Comparison of ENCODE assay signal across 10 cellular contexts in genomic region chr3:103295974-103296570, GRCh38.
DNase-seq lines count a peak whose midpoint lies in the region; ATAC-seq and TF ChIP-seq lines count a peak whose summit lies in the region.
"Had no signal": no experiment of that assay in that cellular context is flagged by ENCODE, and none has a peak within 500 bp of the region (broad histone marks: within the 10 kb centered on the region; RNA-seq: fewer than 3 reads in every experiment).

No MANE protein-coding gene starts in this region.

- 67 to 77% methylated on average over 2 of the region's 2 CpGs for WGBS in testis, 2 donors

- H3K27ac ChIP-seq in 22Rv1 = no peak overlapping the region
- H3K27ac ChIP-seq in fibroblast of lung (ENCODE audit: insufficient read depth, low read length) = no peak overlapping the region
- no peak overlapping the region for H3K27ac ChIP-seq in testis
- H3K27ac ChIP-seq: parathyroid adenoma had no signal

- H3K4me1 ChIP-seq in fibroblast of lung (ENCODE audit: control insufficient read depth, extremely low read depth, insufficient read depth, low read length) = no peaks in the 10 kb centered on the region
- H3K4me1 ChIP-seq in testis = no peaks in the 10 kb centered on the region
- H3K4me1 ChIP-seq: parathyroid adenoma had no signal

- no peaks in the 10 kb centered on the region for H3K79me2 ChIP-seq in fibroblast of lung (ENCODE audit: control insufficient read depth, insufficient read depth, low read length)
- H3K79me2 ChIP-seq: parathyroid adenoma had no signal

- no peak overlapping the region for H2AFZ ChIP-seq in fibroblast of lung (ENCODE audit: low read length)
- H2AFZ ChIP-seq: parathyroid adenoma had no signal

- H3K27me3 ChIP-seq in fibroblast of lung (ENCODE audit: control insufficient read depth, insufficient read depth, low read length) (no peaks in the 10 kb centered on the region), testis (no peaks in the 10 kb centered on the region)

- H3K9me3 Mint-ChIP-seq in activated T-helper 1 cell treated with anti-CD3 and anti-CD28 coated beads, Interleukin-12 subunit alpha, Interleukin-12 subunit beta, Interleukin-2, Interleukin-4 antibody, amounts not matched to agents 30 ng/mL and 10 ng/mL and 1 ng/mL, durations not matched to agents 14 hours and 24 hours and 36 hours = no peaks in the 10 kb centered on the region
- H3K9me3 Mint-ChIP-seq: dendritic cell treated with granulocyte-macrophage colony-stimulating factor and Interleukin-4, amounts not matched to agents 40 ng/mL and 50 ng/mL, for 4 days had no signal

- H3K27me3 Mint-ChIP-seq in activated T-helper 1 cell treated with anti-CD3 and anti-CD28 coated beads, Interleukin-12 subunit alpha, Interleukin-12 subunit beta, Interleukin-2, Interleukin-4 antibody, amounts not matched to agents 30 ng/mL and 10 ng/mL and 1 ng/mL, durations not matched to agents 14 hours and 24 hours and 36 hours (ENCODE audit: insufficient read depth) = no peaks in the 10 kb centered on the region
- H3K27me3 Mint-ChIP-seq: dendritic cell treated with granulocyte-macrophage colony-stimulating factor and Interleukin-4, amounts not matched to agents 40 ng/mL and 50 ng/mL, for 4 days had no signal

- TF ChIP-seq CTCF in 22Rv1 (IDR thresholded peaks at IDR 0.05) (peak; percentile 81), GM12874 (IDR thresholded peaks at IDR 0.05; ENCODE audit: insufficient read depth, low read depth, low read length) (0 out of 2 replicates have a peak, but pooled peaks have one; percentile 12), fibroblast of lung (conservative IDR thresholded peaks at IDR 0.05 in 1 of 2, IDR thresholded peaks at IDR 0.05 in 1 of 2; ENCODE audit: low read depth in 1 of 2, low read length in 2 of 2) (peak in 1 of 2 donors; percentile 26), testis (IDR thresholded peaks at IDR 0.05) (peak in 1 of 3 experiments; percentile 26)

- H3K36me3 Mint-ChIP-seq in activated T-helper 1 cell treated with anti-CD3 and anti-CD28 coated beads, Interleukin-12 subunit alpha, Interleukin-12 subunit beta, Interleukin-2, Interleukin-4 antibody, amounts not matched to agents 30 ng/mL and 10 ng/mL and 1 ng/mL, durations not matched to agents 14 hours and 24 hours and 36 hours (ENCODE audit: low read depth) = no peaks in the 10 kb centered on the region

- no peaks in the 10 kb centered on the region for H3K36me3 ChIP-seq in fibroblast of lung (ENCODE audit: control insufficient read depth, insufficient read depth, low read length)
- H3K36me3 ChIP-seq in testis (ENCODE audit: low read depth, missing control alignments) = no peaks in the 10 kb centered on the region

- no peaks in the 10 kb centered on the region for H3K4me1 Mint-ChIP-seq in activated T-helper 1 cell treated with anti-CD3 and anti-CD28 coated beads, Interleukin-12 subunit alpha, Interleukin-12 subunit beta, Interleukin-2, Interleukin-4 antibody, amounts not matched to agents 30 ng/mL and 10 ng/mL and 1 ng/mL, durations not matched to agents 14 hours and 24 hours and 36 hours (ENCODE audit: low read depth)

- H3K4me3 ChIP-seq in fibroblast of lung (replicated peaks in 1 of 4; ENCODE audit: control extremely low read depth in 1 of 4, insufficient read depth in 1 of 4, low read depth in 3 of 4, low read length in 4 of 4) = no peak overlapping the region
- no peak overlapping the region for H3K4me3 ChIP-seq in testis

- DNase-seq in NCI-H82 (lab: John Stamatoyannopoulos, UW) (peak; percentile 61), fibroblast of lung (ENCODE audit: low read depth in 2 of 2) (peak; percentile 36 to 48), NOMO-1 treated with DMSO at 0.1 percent for 48 hours (lab: John Stamatoyannopoulos, UW; ENCODE audit: unreplicated experiment) (no peak), Right ventricle myocardium inferior (ENCODE audit: missing footprints) (no peak), testis (no peak)
- DNase-seq in activated T-helper 1 cell treated with anti-CD3 and anti-CD28 coated beads, Interleukin-12 subunit alpha, Interleukin-12 subunit beta, Interleukin-2, Interleukin-4 antibody, amounts not matched to agents 30 ng/mL and 10 ng/mL and 1 ng/mL, durations not matched to agents 14 hours and 24 hours and 36 hours (ENCODE audit: low spot score) = no peak

- H3K4me2 ChIP-seq in fibroblast of lung (ENCODE audit: extremely low read depth, insufficient read depth, low read length) = no peak overlapping the region

- H3K4me3 Mint-ChIP-seq in activated T-helper 1 cell treated with anti-CD3 and anti-CD28 coated beads, Interleukin-12 subunit alpha, Interleukin-12 subunit beta, Interleukin-2, Interleukin-4 antibody, amounts not matched to agents 30 ng/mL and 10 ng/mL and 1 ng/mL, durations not matched to agents 14 hours and 24 hours and 36 hours = no peak overlapping the region
- H3K4me3 Mint-ChIP-seq: dendritic cell treated with granulocyte-macrophage colony-stimulating factor and Interleukin-4, amounts not matched to agents 40 ng/mL and 50 ng/mL, for 4 days had no signal

- intact Hi-C loops in activated T-helper 1 cell treated with anti-CD3 and anti-CD28 coated beads, Interleukin-12 subunit alpha, Interleukin-12 subunit beta, Interleukin-2, Interleukin-4 antibody, amounts not matched to agents 30 ng/mL and 10 ng/mL and 1 ng/mL, durations not matched to agents 14 hours and 24 hours and 36 hours (cut with micrococcal nuclease) = no loop called here
- intact Hi-C loops in Right ventricle myocardium inferior (cut with DNase I) = no loop called here
- intact Hi-C loops in testis (cut with DNase I; ENCODE audit: low total_unique reads) = no loop called here

- no peaks in the 10 kb centered on the region for H4K20me1 ChIP-seq in fibroblast of lung (ENCODE audit: control insufficient read depth, extremely low read depth, insufficient read depth, low read length)

- H3K9me3 ChIP-seq in fibroblast of lung (ENCODE audit: control insufficient read depth, insufficient read depth, low read depth, low read length) = no peaks in the 10 kb centered on the region
- H3K9me3 ChIP-seq in testis = no peaks in the 10 kb centered on the region

- TF ChIP-seq POLR2A in testis (IDR thresholded peaks at IDR 0.05) = no peak

- ATAC-seq in Right ventricle myocardium inferior = no peak

- no peak overlapping the region for H3K9ac ChIP-seq in fibroblast of lung (ENCODE audit: insufficient read depth, low read length)
- H3K9ac ChIP-seq: parathyroid adenoma had no signal

- no peak overlapping the region for H3K27ac Mint-ChIP-seq in activated T-helper 1 cell treated with anti-CD3 and anti-CD28 coated beads, Interleukin-12 subunit alpha, Interleukin-12 subunit beta, Interleukin-2, Interleukin-4 antibody, amounts not matched to agents 30 ng/mL and 10 ng/mL and 1 ng/mL, durations not matched to agents 14 hours and 24 hours and 36 hours
- H3K27ac Mint-ChIP-seq: dendritic cell treated with granulocyte-macrophage colony-stimulating factor and Interleukin-4, amounts not matched to agents 40 ng/mL and 50 ng/mL, for 4 days had no signal

Comparison
In these comparisons a context has a peak if more than half of its experiments do, and no peak if none do; other contexts are left out.
1. DNase-seq: peak in NCI-H82 (single experiment) and fibroblast of lung (2 of 2); none in NOMO-1 treated with DMSO at 0.1 percent for 48 hours (single experiment), activated T-helper 1 cell treated with anti-CD3 and anti-CD28 coated beads, Interleukin-12 subunit alpha, Interleukin-12 subunit beta, Interleukin-2, Interleukin-4 antibody, amounts not matched to agents 30 ng/mL and 10 ng/mL and 1 ng/mL, durations not matched to agents 14 hours and 24 hours and 36 hours (single experiment), Right ventricle myocardium inferior (single experiment) and testis (single experiment).